25 cellular contexts compared by ENCODE assay signal in the genomic region with DNA sequence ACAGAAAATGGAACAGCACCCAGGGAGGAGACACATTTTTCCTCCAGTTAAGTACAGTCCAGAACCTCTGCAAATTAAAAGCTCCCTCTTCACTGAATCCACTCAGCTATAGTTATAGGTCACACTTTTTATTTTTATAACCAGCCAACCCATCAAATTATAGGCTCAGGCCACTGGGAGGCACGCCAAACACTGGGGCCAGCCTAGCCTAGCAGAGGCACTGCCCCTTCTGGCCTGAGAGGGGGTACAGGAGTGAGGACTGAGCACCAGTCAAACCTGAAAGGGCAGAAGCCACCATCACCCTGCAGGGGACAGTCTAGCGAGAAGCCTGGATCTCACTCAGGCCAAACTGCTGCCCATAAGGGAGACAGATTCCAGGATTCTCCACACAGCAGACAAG. TPM values are rescaled to one million over a fixed set of nuclear protein-coding genes. Genes with fewer than 3 reads are reported as not detected.
DNase-seq lines count a peak whose midpoint lies in the region; ATAC-seq, FAIRE-seq and TF ChIP-seq lines count a peak whose summit lies in the region.
"Had no signal": no experiment of that assay in that cellular context is flagged by ENCODE, and none has a peak within 500 bp of the region (broad histone marks: within the 10 kb centered on the region; RNA-seq: fewer than 3 reads in every experiment).

No MANE protein-coding gene starts in this region.

- 43% methylated on average over 2 of the region's 2 CpGs for WGBS in K562 (ENCODE audit: insufficient coverage, low coverage, missing lambda C conversion rate)

- H3K9me1 ChIP-seq in K562 (ENCODE audit: control insufficient read depth, insufficient read depth, low read length), result no peaks in the 10 kb centered on the region

- no peak for FAIRE-seq in K562 (lab: Jason Lieb, UNC)
- FAIRE-seq: A204.1, bronchial epithelial cell, endothelial cell of umbilical vein had no signal

- H3K9me3 ChIP-seq in K562 (replicated peaks; ENCODE audit: control insufficient read depth, insufficient read depth, low read depth, low read length), result no peaks in the 10 kb centered on the region
- H3K9me3 ChIP-seq: heart left ventricle, left lung, prostate gland had no signal

- no peak for ATAC-seq in activated naive CD8-positive, alpha-beta T cell treated with anti-CD3 and anti-CD28 coated beads, Interleukin-2, amount 10 ng/mL, durations not matched to agents 7 days and 5 days (ENCODE audit: low read depth)
- ATAC-seq in activated naive CD8-positive, alpha-beta T cell treated with anti-CD3 and anti-CD28 coated beads, Interleukin-2, amount 50 U/mL, for 24 hours, result no peak
- peak; percentile 80 for ATAC-seq in K562
- ATAC-seq in HG03139 (IDR thresholded peaks at IDR 0.05; ENCODE audit: unreplicated experiment), result no peak
- ATAC-seq: activated CD8-positive, alpha-beta T cell treated with anti-CD3 and anti-CD28 coated beads for 36 hours; heart left ventricle; left lung had no signal

- H3K9me3 Mint-ChIP-seq in activated naive CD8-positive, alpha-beta T cell treated with anti-CD3 and anti-CD28 coated beads, Interleukin-2, amount 10 ng/mL, durations not matched to agents 7 days and 5 days, result no peaks in the 10 kb centered on the region
- no peaks in the 10 kb centered on the region for H3K9me3 Mint-ChIP-seq in activated naive CD8-positive, alpha-beta T cell treated with anti-CD3 and anti-CD28 coated beads, Interleukin-2, amount 50 U/mL, for 24 hours
- no peaks in the 10 kb centered on the region for H3K9me3 Mint-ChIP-seq in nephron progenitor cell
- H3K9me3 Mint-ChIP-seq: activated CD8-positive, alpha-beta T cell treated with anti-CD3 and anti-CD28 coated beads for 36 hours had no signal

- CTCF ChIA-PET in K562 (lab: Yijun Ruan, JAX; ENCODE audit: low intra/inter-chr PET ratio), result no interaction called here

- POLR2A ChIA-PET in activated naive CD8-positive, alpha-beta T cell treated with anti-CD3 and anti-CD28 coated beads, Interleukin-2, amount 10 ng/mL, durations not matched to agents 7 days and 5 days (lab: Charles Lee), result no interaction called here
- POLR2A ChIA-PET in K562 (lab: Yijun Ruan, JAX), result interaction anchor here (0.6 to 3.3 kb wide), 4 partner anchors 9 to 25 kb away, joined by 3 to 14 read pairs (median 4); no protein-coding TSS in a partner anchor

- intact Hi-C loops in K562 (cut with micrococcal nuclease), result no loop called here

- BruUV-seq in K562 (replicated peaks; lab: Mats Ljungman, UMichigan), result no TSS peak

- no peaks in the 10 kb centered on the region for H4K20me1 ChIP-seq in K562 (replicated peaks; ENCODE audit: control insufficient read depth, insufficient read depth, low read length)

- no peak for TF ChIP-seq RAD21 in K562 (CRISPR knock-in tag; conservative IDR thresholded peaks at IDR 0.05 in 1 of 2, IDR thresholded peaks at IDR 0.05 in 1 of 2)

- H3K27me3 Mint-ChIP-seq in activated naive CD8-positive, alpha-beta T cell treated with anti-CD3 and anti-CD28 coated beads, Interleukin-2, amount 10 ng/mL, durations not matched to agents 7 days and 5 days, result no peaks in the 10 kb centered on the region
- H3K27me3 Mint-ChIP-seq in activated naive CD8-positive, alpha-beta T cell treated with anti-CD3 and anti-CD28 coated beads, Interleukin-2, amount 50 U/mL, for 24 hours, result no peaks in the 10 kb centered on the region
- H3K27me3 Mint-ChIP-seq in nephron progenitor cell (ENCODE audit: low read depth, poor library complexity), result peaks cover 4% of the 10 kb centered on the region
- H3K27me3 Mint-ChIP-seq: activated CD8-positive, alpha-beta T cell treated with anti-CD3 and anti-CD28 coated beads for 36 hours had no signal

- H3K36me3 Mint-ChIP-seq in activated naive CD8-positive, alpha-beta T cell treated with anti-CD3 and anti-CD28 coated beads, Interleukin-2, amount 10 ng/mL, durations not matched to agents 7 days and 5 days, result peaks cover 12% of the 10 kb centered on the region
- peaks cover 3% of the 10 kb centered on the region for H3K36me3 Mint-ChIP-seq in activated naive CD8-positive, alpha-beta T cell treated with anti-CD3 and anti-CD28 coated beads, Interleukin-2, amount 50 U/mL, for 24 hours (ENCODE audit: low read depth)
- H3K36me3 Mint-ChIP-seq in nephron progenitor cell (ENCODE audit: low read depth), result peaks cover 11% of the 10 kb centered on the region

- no peaks in the 10 kb centered on the region for H3K79me2 ChIP-seq in K562 (ENCODE audit: control insufficient read depth, insufficient read depth, low read length)

- H3K4me1 Mint-ChIP-seq in activated naive CD8-positive, alpha-beta T cell treated with anti-CD3 and anti-CD28 coated beads, Interleukin-2, amount 10 ng/mL, durations not matched to agents 7 days and 5 days, result peaks cover 33% of the 10 kb centered on the region
- peaks cover 59% of the 10 kb centered on the region for H3K4me1 Mint-ChIP-seq in activated naive CD8-positive, alpha-beta T cell treated with anti-CD3 and anti-CD28 coated beads, Interleukin-2, amount 50 U/mL, for 24 hours
- H3K4me1 Mint-ChIP-seq in nephron progenitor cell, result peaks cover 31% of the 10 kb centered on the region

- H3K27me3 ChIP-seq in K562 (ENCODE audit: control insufficient read depth in 2 of 2, insufficient read depth in 2 of 2, low read length in 2 of 2), result no peaks in the 10 kb centered on the region
- H3K27me3 ChIP-seq: heart left ventricle, left lung had no signal

- in situ Hi-C loops in K562 (cut with MboI), result no loop called here

- no peak for TF ChIP-seq POLR2A in K562 (conservative IDR thresholded peaks at IDR 0.05)

- TF ChIP-seq CTCF in LNCAP (IDR thresholded peaks at IDR 0.05), result peak; percentile 16; the same call in 1 of the 2 replicates
- TF ChIP-seq CTCF in K562 (IDR thresholded peaks at IDR 0.05 in 2 of 3, conservative IDR thresholded peaks at IDR 0.05 in 1 of 3; ENCODE audit: insufficient read depth in 2 of 3, low read depth in 1 of 3, low read length in 3 of 3), result peak; percentile 11 to 85 (median 28); a peak in 4 of 6 replicates
- no peak for TF ChIP-seq CTCF in nephron progenitor cell (IDR thresholded peaks at IDR 0.05)

- H2AFZ ChIP-seq in K562 (ENCODE audit: low read depth, low read length), result no peak overlapping the region

- DNase-seq in activated naive CD8-positive, alpha-beta T cell treated with anti-CD3 and anti-CD28 coated beads, Interleukin-2, amount 10 ng/mL, durations not matched to agents 7 days and 5 days, result no peak
- DNase-seq in activated naive CD8-positive, alpha-beta T cell treated with anti-CD3 and anti-CD28 coated beads, Interleukin-2, amount 50 U/mL, for 24 hours, result no peak
- DNase-seq in K562 (ENCODE audit: extremely low read depth in 1 of 4, low spot score in 3 of 4) (no peak), nephron progenitor cell (no peak), putamen (ENCODE audit: low spot score) (no peak)
- no peak for DNase-seq in activated naive CD4-positive, alpha-beta T cell treated with anti-CD3 and anti-CD28 coated beads, Interleukin-2, amount 50 U/mL, for 16 hours
- DNase-seq: activated CD4-positive, CD25-positive, alpha-beta regulatory T cell treated with anti-CD3 and anti-CD28 coated beads, Interleukin-2, amount 50 U/mL, for 72 hours; activated CD8-positive, alpha-beta T cell treated with anti-CD3 and anti-CD28 coated beads for 36 hours; activated gamma-delta T cell treated with Interleukin-2 at 50 U/mL for 16 hours; amniotic stem cell; dermis blood vessel endothelial cell; EL; heart left ventricle; left lung; midbrain; NCI-H1417; NCI-H2171; NCI-H526; stimulated activated CD4-positive, alpha-beta T cell treated with anti-CD3 and anti-CD28 coated beads, Interleukin-1b, Interleukin-23, amount 100 ng/mL, for 48 hours had no signal

- H3K4me1 ChIP-seq in K562 (replicated peaks in 1 of 2; ENCODE audit: control insufficient read depth in 2 of 2, insufficient read depth in 2 of 2, low read length in 2 of 2), result peaks cover 0 to 7% of the 10 kb centered on the region in 2 experiments; a peak in 2 of 5 replicates
- H3K4me1 ChIP-seq: prostate gland had no signal

- H3K4me2 ChIP-seq in K562 (ENCODE audit: insufficient read depth, low read length), result no peak overlapping the region

- no peak overlapping the region for H3K4me3 ChIP-seq in K562
- H3K4me3 ChIP-seq: heart left ventricle, left lung, prostate gland had no signal

- no peak overlapping the region for H3K27ac ChIP-seq in K562 (ENCODE audit: extremely low read depth, low read depth, low read length)
- H3K27ac ChIP-seq: heart left ventricle, left lung, prostate gland had no signal

- H3K27ac Mint-ChIP-seq in activated naive CD8-positive, alpha-beta T cell treated with anti-CD3 and anti-CD28 coated beads, Interleukin-2, amount 10 ng/mL, durations not matched to agents 7 days and 5 days, result peak overlapping the region; percentile 40
- H3K27ac Mint-ChIP-seq in activated naive CD8-positive, alpha-beta T cell treated with anti-CD3 and anti-CD28 coated beads, Interleukin-2, amount 50 U/mL, for 24 hours, result no peak overlapping the region
- peak overlapping the region; percentile 61 for H3K27ac Mint-ChIP-seq in nephron progenitor cell
- H3K27ac Mint-ChIP-seq: activated CD8-positive, alpha-beta T cell treated with anti-CD3 and anti-CD28 coated beads for 36 hours had no signal

- no peak overlapping the region for H3K9ac ChIP-seq in K562 (ENCODE audit: insufficient read depth in 1 of 2, low read depth in 2 of 2, low read length in 2 of 2)

- no peak for TF ChIP-seq EP300 in K562 (IDR thresholded peaks at IDR 0.05; ENCODE audit: low read length)

- H3K4me3 Mint-ChIP-seq in activated naive CD8-positive, alpha-beta T cell treated with anti-CD3 and anti-CD28 coated beads, Interleukin-2, amount 10 ng/mL, durations not matched to agents 7 days and 5 days, result no peak overlapping the region
- no peak overlapping the region for H3K4me3 Mint-ChIP-seq in activated naive CD8-positive, alpha-beta T cell treated with anti-CD3 and anti-CD28 coated beads, Interleukin-2, amount 50 U/mL, for 24 hours
- no peak overlapping the region for H3K4me3 Mint-ChIP-seq in nephron progenitor cell
- H3K4me3 Mint-ChIP-seq: activated CD8-positive, alpha-beta T cell treated with anti-CD3 and anti-CD28 coated beads for 36 hours had no signal

- no peaks in the 10 kb centered on the region for H3K36me3 ChIP-seq in K562 (ENCODE audit: control insufficient read depth, insufficient read depth, low read length)
- H3K36me3 ChIP-seq: heart left ventricle, left lung, prostate gland had no signal

RNA-seq across cellular contexts. Expression of a gene that starts 19.3 kb away (rescaled TPM):
- 10 to 100 TPM; 43.5 to 43.8 TPM for total RNA-seq in activated naive CD8-positive, alpha-beta T cell treated with anti-CD3 and anti-CD28 coated beads, Interleukin-2, amount 10 ng/mL, durations not matched to agents 7 days and 5 days
- total RNA-seq in K562 (2011; cell fraction: chromatin; rRNA removed; ENCODE audit: low replicate concordance), result 38.8 and 46.8 TPM in 2 replicates
- total RNA-seq in K562 (2011; cell fraction: nucleolus; rRNA removed), result 17.4 and 19.8 TPM in 2 replicates
- 20.3 and 21.7 TPM in 2 replicates for total RNA-seq in K562 (2011; cell fraction: nucleoplasm; rRNA removed)
- total RNA-seq in K562 (2014; rRNA removed) (8.8 and 9.5 TPM in 2 replicates), K562 (2014; rRNA removed; fragmentation: Illumina TruSeq; extraction: Trizol) (6.8 and 7.9 TPM in 2 replicates), K562 (2015; rRNA removed; fragmentation: Illumina TruSeq; extraction: Trizol) (6.4 and 7.1 TPM in 2 replicates), K562 (2021) (11.1 and 14.4 TPM in 2 replicates)
- polyA plus RNA-seq in K562 (2011; rRNA removed) (6.9 and 7.0 TPM in 2 replicates), K562 (2014; fragmentation: Illumina TruSeq; extraction: Trizol) (6.7 and 7.7 TPM in 2 replicates), K562 (2014; fragmentation: Nextera tagmentation; extraction: Ambion mirVana) (under 1 TPM; 0.49 to 0.53 TPM), K562 (2014; rRNA removed) (5.4 and 7.4 TPM in 2 replicates)
- polyA plus RNA-seq in K562 (2011; cell fraction: cytosol; rRNA removed), result 5.4 and 7.5 TPM in 2 replicates
- polyA plus RNA-seq in K562 (2011; cell fraction: nucleus; rRNA removed), result 22.2 and 25.7 TPM in 2 replicates
- polyA plus RNA-seq in K562 (2012), result 8.6 and 13.4 TPM in 2 replicates
- 17.9 and 21.0 TPM in 2 replicates for polyA minus RNA-seq in K562 (2011; rRNA and poly(A)+ RNA removed)
- polyA minus RNA-seq in K562 (2011; cell fraction: cytosol; rRNA and poly(A)+ RNA removed), result 8.6 and 11.9 TPM in 2 replicates
- 8.9 and 16.9 TPM in 2 replicates for polyA minus RNA-seq in K562 (2011; cell fraction: nucleus; rRNA and poly(A)+ RNA removed)

RNA-seq across cellular contexts. Expression of a gene that starts 53.4 kb away (rescaled TPM):
- total RNA-seq in activated naive CD8-positive, alpha-beta T cell treated with anti-CD3 and anti-CD28 coated beads, Interleukin-2, amount 10 ng/mL, durations not matched to agents 7 days and 5 days, result 100 to 1,000 TPM; 426 to 431 TPM
- 401 and 445 TPM in 2 replicates for total RNA-seq in K562 (2011; cell fraction: chromatin; rRNA removed; ENCODE audit: low replicate concordance)
- 407 and 460 TPM in 2 replicates for total RNA-seq in K562 (2011; cell fraction: nucleolus; rRNA removed)
- 608 and 797 TPM in 2 replicates for total RNA-seq in K562 (2011; cell fraction: nucleoplasm; rRNA removed)
- total RNA-seq in K562 (2014; rRNA removed), result 147 and 188 TPM in 2 replicates
- total RNA-seq in K562 (2014; rRNA removed; fragmentation: Illumina TruSeq; extraction: Trizol), result 268 and 290 TPM in 2 replicates
- total RNA-seq in K562 (2015; rRNA removed; fragmentation: Illumina TruSeq; extraction: Trizol), result 247 and 254 TPM in 2 replicates
- 322 and 355 TPM in 2 replicates for total RNA-seq in K562 (2021)
- polyA plus RNA-seq in K562 (2011; rRNA removed), result 357 and 403 TPM in 2 replicates
- 276 and 434 TPM in 2 replicates for polyA plus RNA-seq in K562 (2011; cell fraction: cytosol; rRNA removed)
- polyA plus RNA-seq in K562 (2011; cell fraction: nucleus; rRNA removed), result 186 and 273 TPM in 2 replicates
- 452 and 476 TPM in 2 replicates for polyA plus RNA-seq in K562 (2012)
- 325 and 352 TPM in 2 replicates for polyA plus RNA-seq in K562 (2014; fragmentation: Illumina TruSeq; extraction: Trizol)
- 1,000 to 10,000 TPM; 1,205 to 1,288 TPM for polyA plus RNA-seq in K562 (2014; fragmentation: Nextera tagmentation; extraction: Ambion mirVana)
- polyA plus RNA-seq in K562 (2014; rRNA removed), result 197 and 209 TPM in 2 replicates
- 220 and 237 TPM in 2 replicates for polyA minus RNA-seq in K562 (2011; rRNA and poly(A)+ RNA removed)
- 91.4 and 130 TPM in 2 replicates for polyA minus RNA-seq in K562 (2011; cell fraction: cytosol; rRNA and poly(A)+ RNA removed)
- 50.4 and 88.6 TPM in 2 replicates for polyA minus RNA-seq in K562 (2011; cell fraction: nucleus; rRNA and poly(A)+ RNA removed)
